In the genomic region with DNA sequence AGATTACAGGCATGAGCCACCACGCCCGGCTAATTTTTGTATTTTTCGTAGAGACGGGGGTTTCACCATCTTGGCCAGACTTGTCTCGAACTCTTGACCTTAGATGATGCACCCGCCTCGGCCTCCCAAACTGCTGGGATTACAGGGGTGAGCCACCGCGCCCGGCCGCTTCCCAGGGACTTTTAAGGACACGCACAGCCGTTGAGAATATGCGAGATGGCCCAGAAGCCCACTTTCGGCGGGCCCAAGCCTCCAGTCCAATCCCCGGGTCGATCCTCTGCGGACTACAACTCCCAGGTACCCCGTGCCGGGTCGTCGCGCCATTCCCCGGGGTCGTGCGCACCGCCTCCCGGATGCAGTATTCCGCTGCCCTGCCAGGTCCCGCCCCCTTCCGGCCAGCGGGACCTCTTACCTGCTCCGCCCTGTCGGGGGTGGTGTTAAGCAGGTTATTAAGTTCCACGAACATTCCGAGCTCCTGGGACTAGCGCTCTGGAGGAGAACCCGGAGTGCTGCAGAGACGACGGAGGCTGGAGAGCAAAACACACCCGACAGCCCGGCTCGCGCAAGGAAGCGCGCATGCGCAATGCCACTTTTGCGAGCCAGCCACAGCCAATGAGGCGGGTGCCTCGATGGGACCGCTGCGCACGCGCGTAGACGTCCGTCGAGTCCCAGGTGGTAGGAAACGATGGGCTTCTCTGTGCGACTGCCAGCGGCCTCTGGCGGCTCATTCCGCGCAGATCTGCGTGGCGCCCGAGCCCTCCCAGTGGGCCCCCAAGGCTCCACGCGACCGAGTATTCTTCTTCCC, we compare ENCODE assay signal across 1 cellular context.
TF ChIP-seq lines count a peak whose summit lies in the region.

A gene with protein sequence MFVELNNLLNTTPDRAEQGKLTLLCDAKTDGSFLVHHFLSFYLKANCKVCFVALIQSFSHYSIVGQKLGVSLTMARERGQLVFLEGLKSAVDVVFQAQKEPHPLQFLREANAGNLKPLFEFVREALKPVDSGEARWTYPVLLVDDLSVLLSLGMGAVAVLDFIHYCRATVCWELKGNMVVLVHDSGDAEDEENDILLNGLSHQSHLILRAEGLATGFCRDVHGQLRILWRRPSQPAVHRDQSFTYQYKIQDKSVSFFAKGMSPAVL (minus strand): TSS at position 588 of the 805 bp plus-strand sequence. CDS start 122 bp downstream, at position 466.

TF ChIP-seq in K562, 482 proteins besides CTCF, POLR2A, EP300 and RAD21 (continued from another document and continues in another):
- peak; percentile 44 for TF ChIP-seq ETS2 (tag; IDR thresholded peaks at IDR 0.05; ENCODE audit: borderline replicate concordance, poor library complexity, severe bottlenecking)
- TF ChIP-seq TAF1 (IDR thresholded peaks at IDR 0.05; ENCODE audit: control insufficient read depth, extremely low read depth, insufficient read depth, low read length, severe bottlenecking), result peak; percentile 50
- no peak for TF ChIP-seq ZNF134 (CRISPR knock-in tag; conservative IDR thresholded peaks at IDR 0.05)
- no peak for TF ChIP-seq RFX1 (IDR thresholded peaks at IDR 0.05)
- TF ChIP-seq, protein P1, sequence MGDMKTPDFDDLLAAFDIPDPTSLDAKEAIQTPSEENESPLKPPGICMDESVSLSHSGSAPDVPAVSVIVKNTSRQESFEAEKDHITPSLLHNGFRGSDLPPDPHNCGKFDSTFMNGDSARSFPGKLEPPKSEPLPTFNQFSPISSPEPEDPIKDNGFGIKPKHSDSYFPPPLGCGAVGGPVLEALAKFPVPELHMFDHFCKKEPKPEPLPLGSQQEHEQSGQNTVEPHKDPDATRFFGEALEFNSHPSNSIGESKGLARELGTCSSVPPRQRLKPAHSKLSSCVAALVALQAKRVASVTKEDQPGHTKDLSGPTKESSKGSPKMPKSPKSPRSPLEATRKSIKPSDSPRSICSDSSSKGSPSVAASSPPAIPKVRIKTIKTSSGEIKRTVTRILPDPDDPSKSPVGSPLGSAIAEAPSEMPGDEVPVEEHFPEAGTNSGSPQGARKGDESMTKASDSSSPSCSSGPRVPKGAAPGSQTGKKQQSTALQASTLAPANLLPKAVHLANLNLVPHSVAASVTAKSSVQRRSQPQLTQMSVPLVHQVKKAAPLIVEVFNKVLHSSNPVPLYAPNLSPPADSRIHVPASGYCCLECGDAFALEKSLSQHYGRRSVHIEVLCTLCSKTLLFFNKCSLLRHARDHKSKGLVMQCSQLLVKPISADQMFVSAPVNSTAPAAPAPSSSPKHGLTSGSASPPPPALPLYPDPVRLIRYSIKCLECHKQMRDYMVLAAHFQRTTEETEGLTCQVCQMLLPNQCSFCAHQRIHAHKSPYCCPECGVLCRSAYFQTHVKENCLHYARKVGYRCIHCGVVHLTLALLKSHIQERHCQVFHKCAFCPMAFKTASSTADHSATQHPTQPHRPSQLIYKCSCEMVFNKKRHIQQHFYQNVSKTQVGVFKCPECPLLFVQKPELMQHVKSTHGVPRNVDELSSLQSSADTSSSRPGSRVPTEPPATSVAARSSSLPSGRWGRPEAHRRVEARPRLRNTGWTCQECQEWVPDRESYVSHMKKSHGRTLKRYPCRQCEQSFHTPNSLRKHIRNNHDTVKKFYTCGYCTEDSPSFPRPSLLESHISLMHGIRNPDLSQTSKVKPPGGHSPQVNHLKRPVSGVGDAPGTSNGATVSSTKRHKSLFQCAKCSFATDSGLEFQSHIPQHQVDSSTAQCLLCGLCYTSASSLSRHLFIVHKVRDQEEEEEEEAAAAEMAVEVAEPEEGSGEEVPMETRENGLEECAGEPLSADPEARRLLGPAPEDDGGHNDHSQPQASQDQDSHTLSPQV (IDR thresholded peaks at IDR 0.05), result peak; percentile 90
- 0 out of 2 replicates have a peak, but pooled peaks have one; percentile 61 for TF ChIP-seq ZNF197 (CRISPR knock-in tag; IDR thresholded peaks at IDR 0.05; ENCODE audit: low read depth)
- no peak for TF ChIP-seq ZNF778 (CRISPR knock-in tag; IDR thresholded peaks at IDR 0.05)
- TF ChIP-seq, protein P2, sequence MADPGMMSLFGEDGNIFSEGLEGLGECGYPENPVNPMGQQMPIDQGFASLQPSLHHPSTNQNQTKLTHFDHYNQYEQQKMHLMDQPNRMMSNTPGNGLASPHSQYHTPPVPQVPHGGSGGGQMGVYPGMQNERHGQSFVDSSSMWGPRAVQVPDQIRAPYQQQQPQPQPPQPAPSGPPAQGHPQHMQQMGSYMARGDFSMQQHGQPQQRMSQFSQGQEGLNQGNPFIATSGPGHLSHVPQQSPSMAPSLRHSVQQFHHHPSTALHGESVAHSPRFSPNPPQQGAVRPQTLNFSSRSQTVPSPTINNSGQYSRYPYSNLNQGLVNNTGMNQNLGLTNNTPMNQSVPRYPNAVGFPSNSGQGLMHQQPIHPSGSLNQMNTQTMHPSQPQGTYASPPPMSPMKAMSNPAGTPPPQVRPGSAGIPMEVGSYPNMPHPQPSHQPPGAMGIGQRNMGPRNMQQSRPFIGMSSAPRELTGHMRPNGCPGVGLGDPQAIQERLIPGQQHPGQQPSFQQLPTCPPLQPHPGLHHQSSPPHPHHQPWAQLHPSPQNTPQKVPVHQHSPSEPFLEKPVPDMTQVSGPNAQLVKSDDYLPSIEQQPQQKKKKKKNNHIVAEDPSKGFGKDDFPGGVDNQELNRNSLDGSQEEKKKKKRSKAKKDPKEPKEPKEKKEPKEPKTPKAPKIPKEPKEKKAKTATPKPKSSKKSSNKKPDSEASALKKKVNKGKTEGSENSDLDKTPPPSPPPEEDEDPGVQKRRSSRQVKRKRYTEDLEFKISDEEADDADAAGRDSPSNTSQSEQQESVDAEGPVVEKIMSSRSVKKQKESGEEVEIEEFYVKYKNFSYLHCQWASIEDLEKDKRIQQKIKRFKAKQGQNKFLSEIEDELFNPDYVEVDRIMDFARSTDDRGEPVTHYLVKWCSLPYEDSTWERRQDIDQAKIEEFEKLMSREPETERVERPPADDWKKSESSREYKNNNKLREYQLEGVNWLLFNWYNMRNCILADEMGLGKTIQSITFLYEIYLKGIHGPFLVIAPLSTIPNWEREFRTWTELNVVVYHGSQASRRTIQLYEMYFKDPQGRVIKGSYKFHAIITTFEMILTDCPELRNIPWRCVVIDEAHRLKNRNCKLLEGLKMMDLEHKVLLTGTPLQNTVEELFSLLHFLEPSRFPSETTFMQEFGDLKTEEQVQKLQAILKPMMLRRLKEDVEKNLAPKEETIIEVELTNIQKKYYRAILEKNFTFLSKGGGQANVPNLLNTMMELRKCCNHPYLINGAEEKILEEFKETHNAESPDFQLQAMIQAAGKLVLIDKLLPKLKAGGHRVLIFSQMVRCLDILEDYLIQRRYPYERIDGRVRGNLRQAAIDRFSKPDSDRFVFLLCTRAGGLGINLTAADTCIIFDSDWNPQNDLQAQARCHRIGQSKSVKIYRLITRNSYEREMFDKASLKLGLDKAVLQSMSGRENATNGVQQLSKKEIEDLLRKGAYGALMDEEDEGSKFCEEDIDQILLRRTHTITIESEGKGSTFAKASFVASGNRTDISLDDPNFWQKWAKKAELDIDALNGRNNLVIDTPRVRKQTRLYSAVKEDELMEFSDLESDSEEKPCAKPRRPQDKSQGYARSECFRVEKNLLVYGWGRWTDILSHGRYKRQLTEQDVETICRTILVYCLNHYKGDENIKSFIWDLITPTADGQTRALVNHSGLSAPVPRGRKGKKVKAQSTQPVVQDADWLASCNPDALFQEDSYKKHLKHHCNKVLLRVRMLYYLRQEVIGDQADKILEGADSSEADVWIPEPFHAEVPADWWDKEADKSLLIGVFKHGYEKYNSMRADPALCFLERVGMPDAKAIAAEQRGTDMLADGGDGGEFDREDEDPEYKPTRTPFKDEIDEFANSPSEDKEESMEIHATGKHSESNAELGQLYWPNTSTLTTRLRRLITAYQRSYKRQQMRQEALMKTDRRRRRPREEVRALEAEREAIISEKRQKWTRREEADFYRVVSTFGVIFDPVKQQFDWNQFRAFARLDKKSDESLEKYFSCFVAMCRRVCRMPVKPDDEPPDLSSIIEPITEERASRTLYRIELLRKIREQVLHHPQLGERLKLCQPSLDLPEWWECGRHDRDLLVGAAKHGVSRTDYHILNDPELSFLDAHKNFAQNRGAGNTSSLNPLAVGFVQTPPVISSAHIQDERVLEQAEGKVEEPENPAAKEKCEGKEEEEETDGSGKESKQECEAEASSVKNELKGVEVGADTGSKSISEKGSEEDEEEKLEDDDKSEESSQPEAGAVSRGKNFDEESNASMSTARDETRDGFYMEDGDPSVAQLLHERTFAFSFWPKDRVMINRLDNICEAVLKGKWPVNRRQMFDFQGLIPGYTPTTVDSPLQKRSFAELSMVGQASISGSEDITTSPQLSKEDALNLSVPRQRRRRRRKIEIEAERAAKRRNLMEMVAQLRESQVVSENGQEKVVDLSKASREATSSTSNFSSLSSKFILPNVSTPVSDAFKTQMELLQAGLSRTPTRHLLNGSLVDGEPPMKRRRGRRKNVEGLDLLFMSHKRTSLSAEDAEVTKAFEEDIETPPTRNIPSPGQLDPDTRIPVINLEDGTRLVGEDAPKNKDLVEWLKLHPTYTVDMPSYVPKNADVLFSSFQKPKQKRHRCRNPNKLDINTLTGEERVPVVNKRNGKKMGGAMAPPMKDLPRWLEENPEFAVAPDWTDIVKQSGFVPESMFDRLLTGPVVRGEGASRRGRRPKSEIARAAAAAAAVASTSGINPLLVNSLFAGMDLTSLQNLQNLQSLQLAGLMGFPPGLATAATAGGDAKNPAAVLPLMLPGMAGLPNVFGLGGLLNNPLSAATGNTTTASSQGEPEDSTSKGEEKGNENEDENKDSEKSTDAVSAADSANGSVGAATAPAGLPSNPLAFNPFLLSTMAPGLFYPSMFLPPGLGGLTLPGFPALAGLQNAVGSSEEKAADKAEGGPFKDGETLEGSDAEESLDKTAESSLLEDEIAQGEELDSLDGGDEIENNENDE (IDR thresholded peaks at IDR 0.05; ENCODE audit: low read depth, low read length), result no peak
- TF ChIP-seq RBM25 (IDR thresholded peaks at IDR 0.05; ENCODE audit: low read depth, low read length, severe bottlenecking), result no peak
- peak in 1 of 2 experiments; percentile 81; a peak in 1 of 3 replicates for TF ChIP-seq CBX3 (IDR thresholded peaks at IDR 0.05; ENCODE audit: borderline replicate concordance in 1 of 2, low read length in 2 of 2)
- TF ChIP-seq, protein P3, sequence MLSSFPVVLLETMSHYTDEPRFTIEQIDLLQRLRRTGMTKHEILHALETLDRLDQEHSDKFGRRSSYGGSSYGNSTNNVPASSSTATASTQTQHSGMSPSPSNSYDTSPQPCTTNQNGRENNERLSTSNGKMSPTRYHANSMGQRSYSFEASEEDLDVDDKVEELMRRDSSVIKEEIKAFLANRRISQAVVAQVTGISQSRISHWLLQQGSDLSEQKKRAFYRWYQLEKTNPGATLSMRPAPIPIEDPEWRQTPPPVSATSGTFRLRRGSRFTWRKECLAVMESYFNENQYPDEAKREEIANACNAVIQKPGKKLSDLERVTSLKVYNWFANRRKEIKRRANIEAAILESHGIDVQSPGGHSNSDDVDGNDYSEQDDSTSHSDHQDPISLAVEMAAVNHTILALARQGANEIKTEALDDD (IDR thresholded peaks at IDR 0.05), result no peak
- TF ChIP-seq, protein P4, sequence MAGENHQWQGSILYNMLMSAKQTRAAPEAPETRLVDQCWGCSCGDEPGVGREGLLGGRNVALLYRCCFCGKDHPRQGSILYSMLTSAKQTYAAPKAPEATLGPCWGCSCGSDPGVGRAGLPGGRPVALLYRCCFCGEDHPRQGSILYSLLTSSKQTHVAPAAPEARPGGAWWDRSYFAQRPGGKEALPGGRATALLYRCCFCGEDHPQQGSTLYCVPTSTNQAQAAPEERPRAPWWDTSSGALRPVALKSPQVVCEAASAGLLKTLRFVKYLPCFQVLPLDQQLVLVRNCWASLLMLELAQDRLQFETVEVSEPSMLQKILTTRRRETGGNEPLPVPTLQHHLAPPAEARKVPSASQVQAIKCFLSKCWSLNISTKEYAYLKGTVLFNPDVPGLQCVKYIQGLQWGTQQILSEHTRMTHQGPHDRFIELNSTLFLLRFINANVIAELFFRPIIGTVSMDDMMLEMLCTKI (IDR thresholded peaks at IDR 0.05; ENCODE audit: partially characterized antibody), result no peak
- TF ChIP-seq PCBP2 (IDR thresholded peaks at IDR 0.05; ENCODE audit: low read depth, low read length, poor library complexity, severe bottlenecking), result no peak
- peak; percentile 91 for TF ChIP-seq ZFX (CRISPR knock-in tag; IDR thresholded peaks at IDR 0.05)
- TF ChIP-seq POLR3G (IDR thresholded peaks at IDR 0.05; ENCODE audit: extremely low read depth, insufficient read length, insufficient replicate concordance), result no peak
- TF ChIP-seq BCOR (IDR thresholded peaks at IDR 0.05), result no peak; the same call in 1 of the 2 replicates
- no peak for TF ChIP-seq MAFF (IDR thresholded peaks at IDR 0.05; ENCODE audit: low read length)
- TF ChIP-seq E2F3 (CRISPR knock-in tag; IDR thresholded peaks at IDR 0.05), result peak; percentile 86
- TF ChIP-seq, protein P5, sequence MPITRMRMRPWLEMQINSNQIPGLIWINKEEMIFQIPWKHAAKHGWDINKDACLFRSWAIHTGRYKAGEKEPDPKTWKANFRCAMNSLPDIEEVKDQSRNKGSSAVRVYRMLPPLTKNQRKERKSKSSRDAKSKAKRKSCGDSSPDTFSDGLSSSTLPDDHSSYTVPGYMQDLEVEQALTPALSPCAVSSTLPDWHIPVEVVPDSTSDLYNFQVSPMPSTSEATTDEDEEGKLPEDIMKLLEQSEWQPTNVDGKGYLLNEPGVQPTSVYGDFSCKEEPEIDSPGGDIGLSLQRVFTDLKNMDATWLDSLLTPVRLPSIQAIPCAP (CRISPR knock-in tag; IDR thresholded peaks at IDR 0.05; ENCODE audit: borderline replicate concordance), result no peak
- TF ChIP-seq, protein P6, sequence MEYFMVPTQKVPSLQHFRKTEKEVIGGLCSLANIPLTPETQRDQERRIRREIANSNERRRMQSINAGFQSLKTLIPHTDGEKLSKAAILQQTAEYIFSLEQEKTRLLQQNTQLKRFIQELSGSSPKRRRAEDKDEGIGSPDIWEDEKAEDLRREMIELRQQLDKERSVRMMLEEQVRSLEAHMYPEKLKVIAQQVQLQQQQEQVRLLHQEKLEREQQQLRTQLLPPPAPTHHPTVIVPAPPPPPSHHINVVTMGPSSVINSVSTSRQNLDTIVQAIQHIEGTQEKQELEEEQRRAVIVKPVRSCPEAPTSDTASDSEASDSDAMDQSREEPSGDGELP (CRISPR knock-in tag; IDR thresholded peaks at IDR 0.05; ENCODE audit: borderline replicate concordance), result peak; percentile 88
- TF ChIP-seq, protein P7, sequence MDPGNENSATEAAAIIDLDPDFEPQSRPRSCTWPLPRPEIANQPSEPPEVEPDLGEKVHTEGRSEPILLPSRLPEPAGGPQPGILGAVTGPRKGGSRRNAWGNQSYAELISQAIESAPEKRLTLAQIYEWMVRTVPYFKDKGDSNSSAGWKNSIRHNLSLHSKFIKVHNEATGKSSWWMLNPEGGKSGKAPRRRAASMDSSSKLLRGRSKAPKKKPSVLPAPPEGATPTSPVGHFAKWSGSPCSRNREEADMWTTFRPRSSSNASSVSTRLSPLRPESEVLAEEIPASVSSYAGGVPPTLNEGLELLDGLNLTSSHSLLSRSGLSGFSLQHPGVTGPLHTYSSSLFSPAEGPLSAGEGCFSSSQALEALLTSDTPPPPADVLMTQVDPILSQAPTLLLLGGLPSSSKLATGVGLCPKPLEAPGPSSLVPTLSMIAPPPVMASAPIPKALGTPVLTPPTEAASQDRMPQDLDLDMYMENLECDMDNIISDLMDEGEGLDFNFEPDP (CRISPR knock-in tag; IDR thresholded peaks at IDR 0.05), result no peak
- no peak for TF ChIP-seq MCM2 (IDR thresholded peaks at IDR 0.05; ENCODE audit: low read depth)
